8 cellular contexts compared by ENCODE assay signal in genomic region chr11:130068986-130069683, GRCh38. TPM values are rescaled to one million over a fixed set of nuclear protein-coding genes. Genes with fewer than 3 reads are reported as not detected.
DNase-seq lines count a peak whose midpoint lies in the region; ATAC-seq, FAIRE-seq and TF ChIP-seq lines count a peak whose summit lies in the region.

No MANE protein-coding gene starts in this region.

- ATAC-seq in HG02938 (IDR thresholded peaks at IDR 0.05; ENCODE audit: unreplicated experiment) (peak; percentile 44), left lobe of liver (peak; percentile 78)

- TF ChIP-seq CTCF in 22Rv1 (IDR thresholded peaks at IDR 0.05) (no peak), WI38 (IDR thresholded peaks at IDR 0.05; ENCODE audit: low read depth, low read length) (no peak), coronary artery (IDR thresholded peaks at IDR 0.05) (no peak)

- DNase-seq in GM12892 (ENCODE audit: insufficient read length) = peak; percentile 48
- peak; percentile 62 to 77 for DNase-seq in NCI-H187 (lab: John Stamatoyannopoulos, UW)
- peak; percentile 92 for DNase-seq in coronary artery (ENCODE audit: low spot score)
- peak; percentile 87 for DNase-seq in left lobe of liver (ENCODE audit: low spot score)
- DNase-seq in stimulated activated CD8-positive, alpha-beta memory T cell treated with anti-CD3 and anti-CD28 coated beads, Interleukin-2, amount 100 ng/mL, for 48 hours (ENCODE audit: low read depth in 2 of 2) = peak; percentile 8 to 23

- no peak for TF ChIP-seq POLR2A in GM12892 (IDR thresholded peaks at IDR 0.05; ENCODE audit: low read depth, low read length)

- FAIRE-seq in GM12892 (lab: Jason Lieb, UNC) = no peak

- H3K4me3 ChIP-seq in WI38 (ENCODE audit: low read depth, low read length) = peak overlapping the region; percentile 76
- peak overlapping the region; percentile 95 for H3K4me3 ChIP-seq in coronary artery

- H3K27ac ChIP-seq in 22Rv1 (peak overlapping the region; percentile 92), coronary artery (peak overlapping the region; percentile 87 to 94)

RNA-seq across cellular contexts. Expression of gene APLP2, which starts 0.6 kb away (rescaled TPM):
- polyA plus RNA-seq in GM12892 (2012; ENCODE audit: missing spikeins) = 10.4 TPM
- 214 TPM for total RNA-seq in left lobe of liver

Comparison
In these comparisons a context has a peak if more than half of its experiments do, and no peak if none do; other contexts are left out.
1. Peak in every context shown above with its lines: DNase-seq, ATAC-seq, H3K4me3 ChIP-seq and H3K27ac ChIP-seq.
2. DNase-seq: peak in every context shown above with its lines; median percentile 92 in coronary artery; 87 in left lobe of liver; 70 in NCI-H187; 48 in GM12892; 16 in stimulated activated CD8-positive, alpha-beta memory T cell treated with anti-CD3 and anti-CD28 coated beads, Interleukin-2, amount 100 ng/mL, for 48 hours.